Comparison of ENCODE assay signal across 8 cellular contexts in genomic region chr19:5978606-5979552, GRCh38. TPM values are rescaled to one million over a fixed set of nuclear protein-coding genes. Genes with fewer than 3 reads are reported as not detected.
DNase-seq lines count a peak whose midpoint lies in the region; ATAC-seq and TF ChIP-seq lines count a peak whose summit lies in the region.

No MANE protein-coding gene starts in this region.

- POLR2A ChIA-PET in HEK293 (lab: Yijun Ruan, JAX) = interaction anchor here (0.6 to 2.7 kb wide), 13 partner anchors 9 to 292 kb away, joined by 3 to 13 read pairs (median 5); partner anchors contain the start of genes CATSPERD, LONP1, NDUFA11 and VMAC
- POLR2A ChIA-PET in activated CD4-positive, alpha-beta memory T cell treated with anti-CD3 and anti-CD28 coated beads, Interleukin-2, amount 10 ng/mL, durations not matched to agents 7 days and 5 days (lab: Charles Lee) = interaction anchor here (1.0 to 4.7 kb wide), 10 partner anchors 11 to 758 kb away, joined by 3 to 37 read pairs (median 15); partner anchors contain the start of genes GPR108, NDUFA11 and VMAC

- intact Hi-C loops in left ventricle myocardium superior (cut with micrococcal nuclease) = no loop called here

- peak overlapping the region; percentile 75; the same call in 1 of the 2 replicates for H3K27ac ChIP-seq in HEK293 (ENCODE audit: extremely low read depth, low read depth, low read length)
- H3K27ac ChIP-seq in skin epidermis = peak overlapping the region; percentile 64 to 97 (median 91)

- peak; percentile 1 for ATAC-seq in left ventricle myocardium superior
- ATAC-seq in HG02981 (IDR thresholded peaks at IDR 0.05; ENCODE audit: unreplicated experiment) = no peak

- no peaks in the 10 kb centered on the region for H3K9me3 ChIP-seq in HEK293 (ENCODE audit: control insufficient read depth, insufficient read depth, low read depth, low read length)

- no peak for TF ChIP-seq CTCF in HEK293 (tag by site-specific recombination; IDR thresholded peaks at IDR 0.05)

- H3K4me1 Mint-ChIP-seq in activated CD4-positive, alpha-beta memory T cell treated with anti-CD3 and anti-CD28 coated beads, Interleukin-2, amount 10 ng/mL, durations not matched to agents 7 days and 5 days = peaks cover 67% of the 10 kb centered on the region

- H3K36me3 ChIP-seq in HEK293 (ENCODE audit: control insufficient read depth in 2 of 2, insufficient read depth in 1 of 2, low read length in 2 of 2) = peaks cover 5 to 23% of the 10 kb centered on the region in 2 experiments; a peak in 2 of 3 replicates

- H3K4me3 ChIP-seq in HEK293 (ENCODE audit: low read depth, low read length) (peak overlapping the region; percentile 98), skin epidermis (peak overlapping the region; percentile 57 to 99 (median 96))

- no peaks in the 10 kb centered on the region for H3K9me3 Mint-ChIP-seq in activated CD4-positive, alpha-beta memory T cell treated with anti-CD3 and anti-CD28 coated beads, Interleukin-2, amount 10 ng/mL, durations not matched to agents 7 days and 5 days

- CTCF ChIA-PET in HEK293 (lab: Yijun Ruan, JAX) = interaction anchor here (0.6 to 4.9 kb wide), 11 partner anchors 8 to 289 kb away, joined by 3 to 41 read pairs (median 4); partner anchors contain the start of genes NRTN and RPL36
- CTCF ChIA-PET in activated CD4-positive, alpha-beta memory T cell treated with anti-CD3 and anti-CD28 coated beads, Interleukin-2, amount 10 ng/mL, durations not matched to agents 7 days and 5 days (lab: Charles Lee) = interaction anchor here (0.6 to 5.7 kb wide), 8 partner anchors 9 to 305 kb away, joined by 3 to 62 read pairs (median 7); no protein-coding TSS in a partner anchor

- H3K27ac Mint-ChIP-seq in activated CD4-positive, alpha-beta memory T cell treated with anti-CD3 and anti-CD28 coated beads, Interleukin-2, amount 10 ng/mL, durations not matched to agents 7 days and 5 days = peak overlapping the region; percentile 89

- peaks cover 42% of the 10 kb centered on the region for H3K36me3 Mint-ChIP-seq in activated CD4-positive, alpha-beta memory T cell treated with anti-CD3 and anti-CD28 coated beads, Interleukin-2, amount 10 ng/mL, durations not matched to agents 7 days and 5 days (ENCODE audit: low read depth)

- peaks cover 11% of the 10 kb centered on the region for H3K4me1 ChIP-seq in HEK293 (ENCODE audit: control insufficient read depth, insufficient read depth, low read length)

- no peak for DNase-seq in activated CD4-positive, alpha-beta memory T cell treated with anti-CD3 and anti-CD28 coated beads, Interleukin-2, amount 10 ng/mL, durations not matched to agents 7 days and 5 days
- DNase-seq in left ventricle myocardium superior = peak; percentile 20
- DNase-seq in HT-29 (ENCODE audit: low spot score) = no peak
- DNase-seq in dedifferentiated amniotic fluid mesenchymal stem cell (ENCODE audit: extremely low spot score) = no peak
- DNase-seq in NCI-H524 treated with DMSO at 0.1 percent for 48 hours (lab: John Stamatoyannopoulos, UW) = no peak

- H3K27me3 Mint-ChIP-seq in activated CD4-positive, alpha-beta memory T cell treated with anti-CD3 and anti-CD28 coated beads, Interleukin-2, amount 10 ng/mL, durations not matched to agents 7 days and 5 days = no peaks in the 10 kb centered on the region

- H3K4me3 Mint-ChIP-seq in activated CD4-positive, alpha-beta memory T cell treated with anti-CD3 and anti-CD28 coated beads, Interleukin-2, amount 10 ng/mL, durations not matched to agents 7 days and 5 days = peak overlapping the region; percentile 96

TF ChIP-seq in HEK293, 187 proteins besides CTCF, POLR2A, EP300 and RAD21 (continues in another document):
- 0 out of 2 replicates have a peak, but pooled peaks have one; percentile 9 for TF ChIP-seq KLF17 (tag by site-specific recombination; IDR thresholded peaks at IDR 0.05)
- TF ChIP-seq ZNF114 (tag by site-specific recombination; IDR thresholded peaks at IDR 0.05) = no peak
- 0 out of 2 replicates have a peak, but pooled peaks have one; percentile 9 for TF ChIP-seq ZNF580 (tag by site-specific recombination; IDR thresholded peaks at IDR 0.05)
- TF ChIP-seq GLIS1 (tag by site-specific recombination; IDR thresholded peaks at IDR 0.05) = 0 out of 2 replicates have a peak, but pooled peaks have one; percentile 10
- TF ChIP-seq ZNF324 (tag by site-specific recombination; IDR thresholded peaks at IDR 0.05) = no peak
- no peak for TF ChIP-seq YY2 (tag by site-specific recombination; IDR thresholded peaks at IDR 0.05)
- TF ChIP-seq ZNF510 (tag by site-specific recombination; IDR thresholded peaks at IDR 0.05; ENCODE audit: insufficient replicate concordance) = no peak
- TF ChIP-seq REST (tag by site-specific recombination; IDR thresholded peaks at IDR 0.05) = 0 out of 2 replicates have a peak, but pooled peaks have one; percentile 17
- TF ChIP-seq TSHZ1 (tag by site-specific recombination; IDR thresholded peaks at IDR 0.05; ENCODE audit: borderline replicate concordance) = no peak

RNA-seq across cellular contexts. Expression of gene RANBP3, which starts 0.9 kb away (rescaled TPM):
- total RNA-seq in activated CD4-positive, alpha-beta memory T cell treated with anti-CD3 and anti-CD28 coated beads, Interleukin-2, amount 10 ng/mL, durations not matched to agents 7 days and 5 days = 10 to 100 TPM; 78.1 to 85.1 TPM
- total RNA-seq in left ventricle myocardium superior = 76.6 TPM
- total RNA-seq in HT-29 (2014; rRNA removed; shearing (Covaris generic)) = 62.1 and 79.3 TPM in 2 replicates
